In genomic region chr14:35405304-35405996, GRCh38 we compare ENCODE assay signal across 8 cellular contexts. TPM values are rescaled to one million over a fixed set of nuclear protein-coding genes. Genes with fewer than 3 reads are reported as not detected.
DNase-seq lines count a peak whose midpoint lies in the region; ATAC-seq and TF ChIP-seq lines count a peak whose summit lies in the region.

No MANE protein-coding gene starts in this region.

- H3K36me3 Mint-ChIP-seq in CD4-positive, alpha-beta T cell (ENCODE audit: low read depth) = peaks cover 44% of the 10 kb centered on the region
- H3K36me3 Mint-ChIP-seq in memory B cell = peaks cover 23% of the 10 kb centered on the region

- CTCF ChIA-PET in CD4-positive, alpha-beta T cell (lab: Charles Lee) = interaction anchor here (0.6 to 2.4 kb wide), 17 partner anchors 8 to 622 kb away, joined by 3 to 18 read pairs (median 4); partner anchors contain the start of genes FAM177A1, PPP2R3C, PRORP and PSMA6

- no peak for TF ChIP-seq EP300 in upper lobe of left lung (IDR thresholded peaks at IDR 0.05)

- no peak for DNase-seq in CD4-positive, alpha-beta T cell
- DNase-seq in LNCaP clone FGC (ENCODE audit: low read depth) = no peak
- DNase-seq in cardiac fibroblast (ENCODE audit: low read depth in 2 of 2) = peak in 1 of 2 donors; percentile 38
- no peak for DNase-seq in memory B cell (ENCODE audit: low spot score in 2 of 2)
- peak in 1 of 2 donors; percentile 63 for DNase-seq in upper lobe of left lung
- DNase-seq in ecto neural progenitor cell (ENCODE audit: low spot score) = no peak
- DNase-seq in RKO (ENCODE audit: low spot score) = no peak

- H3K4me1 ChIP-seq in upper lobe of left lung = peaks cover 25 to 33% (median 28%) of the 10 kb centered on the region in 4 donors

- H3K27ac Mint-ChIP-seq in CD4-positive, alpha-beta T cell = peak overlapping the region; percentile 100
- peak overlapping the region; percentile 99 for H3K27ac Mint-ChIP-seq in memory B cell

- peak overlapping the region; percentile 97 for H3K4me3 Mint-ChIP-seq in CD4-positive, alpha-beta T cell
- peak overlapping the region; percentile 94 for H3K4me3 Mint-ChIP-seq in memory B cell

- no peaks in the 10 kb centered on the region for H3K27me3 Mint-ChIP-seq in CD4-positive, alpha-beta T cell
- H3K27me3 Mint-ChIP-seq in memory B cell = no peaks in the 10 kb centered on the region

- 28 to 41% methylated on average over 11 to 14 of the region's 14 CpGs for WGBS in upper lobe of left lung, 2 donors

- H3K27me3 ChIP-seq in CD4-positive, alpha-beta T cell (ENCODE audit: control insufficient read depth, insufficient read depth, low read length) = no peaks in the 10 kb centered on the region
- no peaks in the 10 kb centered on the region for H3K27me3 ChIP-seq in upper lobe of left lung

- peaks cover 30 to 33% (median 31%) of the 10 kb centered on the region in 4 donors for H3K36me3 ChIP-seq in upper lobe of left lung

- ATAC-seq in CD4-positive, alpha-beta T cell (ENCODE audit: poor library complexity) = no peak
- ATAC-seq in memory B cell (ENCODE audit: low read depth) = no peak
- no peak for ATAC-seq in upper lobe of left lung (ENCODE audit: low FRiP score in 2 of 2)
- no peak for ATAC-seq in HG02678 (IDR thresholded peaks at IDR 0.05; ENCODE audit: unreplicated experiment)

- TF ChIP-seq CTCF in CD4-positive, alpha-beta T cell (IDR thresholded peaks at IDR 0.05) = no peak
- TF ChIP-seq CTCF in LNCaP clone FGC (IDR thresholded peaks at IDR 0.05; ENCODE audit: control insufficient read depth, extremely low read depth, insufficient read depth) (no peak), cardiac fibroblast (IDR thresholded peaks at IDR 0.05; ENCODE audit: low read depth, low read length) (no peak), upper lobe of left lung (IDR thresholded peaks at IDR 0.05) (no peak)

- peaks cover 61% of the 10 kb centered on the region for H3K4me1 Mint-ChIP-seq in CD4-positive, alpha-beta T cell (ENCODE audit: low read depth)
- H3K4me1 Mint-ChIP-seq in memory B cell = peaks cover 34% of the 10 kb centered on the region

- peak in 1 of 4 donors; percentile 20 for TF ChIP-seq POLR2A in upper lobe of left lung (IDR thresholded peaks at IDR 0.05)

- H3K4me3 ChIP-seq in LNCaP clone FGC (ENCODE audit: low read depth, low read length) = peak overlapping the region; percentile 74
- peak overlapping the region; percentile 47 to 92 for H3K4me3 ChIP-seq in cardiac fibroblast (replicated peaks in 1 of 2; ENCODE audit: low read depth in 2 of 2, low read length in 2 of 2)
- peak overlapping the region; percentile 68 to 93 (median 72) for H3K4me3 ChIP-seq in upper lobe of left lung

- peak overlapping the region; percentile 98 for H3K27ac ChIP-seq in CD4-positive, alpha-beta T cell (ENCODE audit: low read depth, low read length)
- peak overlapping the region; percentile 100 for H3K27ac ChIP-seq in upper lobe of left lung

- POLR2A ChIA-PET in CD4-positive, alpha-beta T cell (lab: Charles Lee) = interaction anchor here (0.6 to 7.6 kb wide), 40 partner anchors 8 to 532 kb away, joined by 3 to 173 read pairs (median 8); partner anchors contain the start of genes BRMS1L, FAM177A1, PPP2R3C and PRORP

- intact Hi-C loops in CD4-positive, alpha-beta T cell (cut with DNase I, micrococcal nuclease) = loop anchor here in 1 of 2 experiments (2.0 to 10.0 kb wide), 2 partner anchors 361 to 531 kb away; partner anchors contain the start of gene BAZ1A

- no peaks in the 10 kb centered on the region for H3K9me3 ChIP-seq in CD4-positive, alpha-beta T cell (ENCODE audit: control insufficient read depth, low read length)
- H3K9me3 ChIP-seq in upper lobe of left lung = peaks cover 0 to 5% (median 0%) of the 10 kb centered on the region in 4 donors

- H3K9me3 Mint-ChIP-seq in CD4-positive, alpha-beta T cell = no peaks in the 10 kb centered on the region
- H3K9me3 Mint-ChIP-seq in memory B cell = no peaks in the 10 kb centered on the region

RNA-seq across cellular contexts. Expression of gene NFKBIA, which starts 0.9 kb away (rescaled TPM):
- total RNA-seq in CD4-positive, alpha-beta T cell = 1,000 to 10,000 TPM in 1 of 2 experiments, 100 to 1,000 TPM in 1; 977 to 1,030 TPM
- 100 to 1,000 TPM; 292 to 944 (median 610) TPM for total RNA-seq in upper lobe of left lung
